ENCODE assay signal across 1 cellular context in the genomic region with DNA sequence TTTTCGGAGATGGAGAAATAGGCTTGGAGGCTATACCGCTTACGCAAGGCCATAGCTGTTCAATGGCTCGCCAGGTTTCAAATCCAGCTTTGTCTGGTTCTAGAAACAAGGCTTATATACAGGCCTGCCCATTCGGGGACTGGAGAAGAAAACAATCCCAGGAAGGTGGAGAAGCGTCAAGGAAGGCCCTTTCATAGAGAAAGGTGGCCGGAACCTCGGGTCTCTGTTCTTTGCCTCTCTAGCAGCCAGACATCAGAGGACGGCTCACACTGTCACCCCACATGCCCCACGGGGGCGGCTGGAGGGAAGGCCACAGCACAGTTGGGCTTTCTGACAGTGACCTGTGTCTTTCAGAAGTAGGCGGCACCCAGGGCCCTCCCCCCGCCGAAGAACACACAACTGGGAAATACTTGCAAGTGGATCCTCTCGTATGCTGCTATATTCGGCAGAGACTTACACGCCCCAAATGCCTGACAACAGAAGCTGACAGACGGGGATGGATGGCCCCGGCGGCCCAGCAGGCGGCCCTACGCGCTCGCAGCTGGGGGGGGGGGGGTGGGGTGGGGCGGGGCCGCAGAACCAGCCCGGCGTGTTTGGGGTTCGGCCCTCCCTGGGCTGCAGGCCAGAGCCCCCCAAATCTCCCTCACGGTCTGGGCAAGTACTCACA.
TF ChIP-seq lines count a peak whose summit lies in the region.

No MANE protein-coding gene starts in this region.

TF ChIP-seq in WTC11, 78 proteins besides CTCF, POLR2A, EP300 and RAD21 (continued from another document):
- TF ChIP-seq, protein P1, sequence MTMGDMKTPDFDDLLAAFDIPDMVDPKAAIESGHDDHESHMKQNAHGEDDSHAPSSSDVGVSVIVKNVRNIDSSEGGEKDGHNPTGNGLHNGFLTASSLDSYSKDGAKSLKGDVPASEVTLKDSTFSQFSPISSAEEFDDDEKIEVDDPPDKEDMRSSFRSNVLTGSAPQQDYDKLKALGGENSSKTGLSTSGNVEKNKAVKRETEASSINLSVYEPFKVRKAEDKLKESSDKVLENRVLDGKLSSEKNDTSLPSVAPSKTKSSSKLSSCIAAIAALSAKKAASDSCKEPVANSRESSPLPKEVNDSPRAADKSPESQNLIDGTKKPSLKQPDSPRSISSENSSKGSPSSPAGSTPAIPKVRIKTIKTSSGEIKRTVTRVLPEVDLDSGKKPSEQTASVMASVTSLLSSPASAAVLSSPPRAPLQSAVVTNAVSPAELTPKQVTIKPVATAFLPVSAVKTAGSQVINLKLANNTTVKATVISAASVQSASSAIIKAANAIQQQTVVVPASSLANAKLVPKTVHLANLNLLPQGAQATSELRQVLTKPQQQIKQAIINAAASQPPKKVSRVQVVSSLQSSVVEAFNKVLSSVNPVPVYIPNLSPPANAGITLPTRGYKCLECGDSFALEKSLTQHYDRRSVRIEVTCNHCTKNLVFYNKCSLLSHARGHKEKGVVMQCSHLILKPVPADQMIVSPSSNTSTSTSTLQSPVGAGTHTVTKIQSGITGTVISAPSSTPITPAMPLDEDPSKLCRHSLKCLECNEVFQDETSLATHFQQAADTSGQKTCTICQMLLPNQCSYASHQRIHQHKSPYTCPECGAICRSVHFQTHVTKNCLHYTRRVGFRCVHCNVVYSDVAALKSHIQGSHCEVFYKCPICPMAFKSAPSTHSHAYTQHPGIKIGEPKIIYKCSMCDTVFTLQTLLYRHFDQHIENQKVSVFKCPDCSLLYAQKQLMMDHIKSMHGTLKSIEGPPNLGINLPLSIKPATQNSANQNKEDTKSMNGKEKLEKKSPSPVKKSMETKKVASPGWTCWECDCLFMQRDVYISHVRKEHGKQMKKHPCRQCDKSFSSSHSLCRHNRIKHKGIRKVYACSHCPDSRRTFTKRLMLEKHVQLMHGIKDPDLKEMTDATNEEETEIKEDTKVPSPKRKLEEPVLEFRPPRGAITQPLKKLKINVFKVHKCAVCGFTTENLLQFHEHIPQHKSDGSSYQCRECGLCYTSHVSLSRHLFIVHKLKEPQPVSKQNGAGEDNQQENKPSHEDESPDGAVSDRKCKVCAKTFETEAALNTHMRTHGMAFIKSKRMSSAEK (CRISPR knock-in tag; IDR thresholded peaks at IDR 0.05; ENCODE audit: borderline replicate concordance) = no peak
- no peak for TF ChIP-seq FOXK1 (CRISPR knock-in tag; IDR thresholded peaks at IDR 0.05)
- TF ChIP-seq SP1 (CRISPR knock-in tag; conservative IDR thresholded peaks at IDR 0.05) = no peak
- TF ChIP-seq TCF7 (CRISPR knock-in tag; IDR thresholded peaks at IDR 0.05; ENCODE audit: low read depth) = no peak
- no peak for TF ChIP-seq EMX1 (CRISPR knock-in tag; IDR thresholded peaks at IDR 0.05)
- no peak for TF ChIP-seq MAX (CRISPR knock-in tag; IDR thresholded peaks at IDR 0.05)
- no peak for TF ChIP-seq NR3C1 (CRISPR knock-in tag; conservative IDR thresholded peaks at IDR 0.05; ENCODE audit: low read depth)
- no peak for TF ChIP-seq ZNF671 (CRISPR knock-in tag; IDR thresholded peaks at IDR 0.05)
- TF ChIP-seq, protein P2, sequence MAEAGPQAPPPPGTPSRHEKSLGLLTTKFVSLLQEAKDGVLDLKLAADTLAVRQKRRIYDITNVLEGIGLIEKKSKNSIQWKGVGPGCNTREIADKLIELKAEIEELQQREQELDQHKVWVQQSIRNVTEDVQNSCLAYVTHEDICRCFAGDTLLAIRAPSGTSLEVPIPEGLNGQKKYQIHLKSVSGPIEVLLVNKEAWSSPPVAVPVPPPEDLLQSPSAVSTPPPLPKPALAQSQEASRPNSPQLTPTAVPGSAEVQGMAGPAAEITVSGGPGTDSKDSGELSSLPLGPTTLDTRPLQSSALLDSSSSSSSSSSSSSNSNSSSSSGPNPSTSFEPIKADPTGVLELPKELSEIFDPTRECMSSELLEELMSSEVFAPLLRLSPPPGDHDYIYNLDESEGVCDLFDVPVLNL (CRISPR knock-in tag; IDR thresholded peaks at IDR 0.05; ENCODE audit: borderline replicate concordance, low read depth) = no peak
- no peak for TF ChIP-seq IRF2 (CRISPR knock-in tag; IDR thresholded peaks at IDR 0.05; ENCODE audit: borderline replicate concordance, low read depth)
